In genomic region chr10:103683851-103684250, GRCh38 we compare ENCODE assay signal across 14 cellular contexts.
"Had no signal": no experiment of that assay in that cellular context is flagged by ENCODE, and none has a peak within 500 bp of the region (broad histone marks: within the 10 kb centered on the region; RNA-seq: fewer than 3 reads in every experiment).

No MANE protein-coding gene starts in this region.

- H3K36me3 ChIP-seq: cardiac muscle cell, heart right ventricle, left lung, ovary had no signal

- H3K4me3 ChIP-seq: cardiac muscle cell, heart right ventricle, left lung, ovary, testis had no signal

- DNase-seq: activated CD4-positive, alpha-beta T cell treated with anti-CD3 and anti-CD28 coated beads for 36 hours; activated CD8-positive, alpha-beta memory T cell treated with anti-CD3 and anti-CD28 coated beads, Interleukin-2, amount 50 U/mL, for 48 hours; activated CD8-positive, alpha-beta T cell treated with anti-CD3 and anti-CD28 coated beads, Interleukin-2, amount 10 ng/mL, durations not matched to agents 7 days and 5 days; activated naive CD4-positive, alpha-beta T cell; foreskin keratinocyte; heart right ventricle; mesenchymal stem cell; stimulated activated CD4-positive, alpha-beta T cell treated with anti-CD3 and anti-CD28 coated beads, Interleukin-4, amount 100 ng/mL, for 1 hour; stimulated activated CD8-positive, alpha-beta memory T cell treated with anti-CD3 and anti-CD28 coated beads, Interleukin-4, amount 100 ng/mL, for 48 hours; stimulated activated naive CD8-positive, alpha-beta T cell treated with anti-CD3 and anti-CD28 coated beads, Interleukin-15, amount 100 ng/mL, for 72 hours; testis had no signal

- H3K27ac ChIP-seq: cardiac muscle cell, foreskin keratinocyte, heart right ventricle, left lung, ovary, testis had no signal

- ATAC-seq: activated CD4-positive, alpha-beta T cell treated with anti-CD3 and anti-CD28 coated beads for 36 hours; activated CD8-positive, alpha-beta T cell treated with anti-CD3 and anti-CD28 coated beads, Interleukin-2, amount 10 ng/mL, durations not matched to agents 7 days and 5 days; foreskin keratinocyte; heart right ventricle; left lung; stimulated activated naive CD8-positive, alpha-beta T cell treated with anti-CD3 and anti-CD28 coated beads, Interleukin-15, amount 100 ng/mL, for 72 hours had no signal

- H3K27me3 ChIP-seq: cardiac muscle cell, foreskin keratinocyte, heart right ventricle, left lung, ovary, testis had no signal

- H3K9me3 ChIP-seq: heart right ventricle, left lung, ovary, testis had no signal

- H3K4me1 ChIP-seq: foreskin keratinocyte had no signal
